ENCODE assay signal across 8 cellular contexts in the genomic region with DNA sequence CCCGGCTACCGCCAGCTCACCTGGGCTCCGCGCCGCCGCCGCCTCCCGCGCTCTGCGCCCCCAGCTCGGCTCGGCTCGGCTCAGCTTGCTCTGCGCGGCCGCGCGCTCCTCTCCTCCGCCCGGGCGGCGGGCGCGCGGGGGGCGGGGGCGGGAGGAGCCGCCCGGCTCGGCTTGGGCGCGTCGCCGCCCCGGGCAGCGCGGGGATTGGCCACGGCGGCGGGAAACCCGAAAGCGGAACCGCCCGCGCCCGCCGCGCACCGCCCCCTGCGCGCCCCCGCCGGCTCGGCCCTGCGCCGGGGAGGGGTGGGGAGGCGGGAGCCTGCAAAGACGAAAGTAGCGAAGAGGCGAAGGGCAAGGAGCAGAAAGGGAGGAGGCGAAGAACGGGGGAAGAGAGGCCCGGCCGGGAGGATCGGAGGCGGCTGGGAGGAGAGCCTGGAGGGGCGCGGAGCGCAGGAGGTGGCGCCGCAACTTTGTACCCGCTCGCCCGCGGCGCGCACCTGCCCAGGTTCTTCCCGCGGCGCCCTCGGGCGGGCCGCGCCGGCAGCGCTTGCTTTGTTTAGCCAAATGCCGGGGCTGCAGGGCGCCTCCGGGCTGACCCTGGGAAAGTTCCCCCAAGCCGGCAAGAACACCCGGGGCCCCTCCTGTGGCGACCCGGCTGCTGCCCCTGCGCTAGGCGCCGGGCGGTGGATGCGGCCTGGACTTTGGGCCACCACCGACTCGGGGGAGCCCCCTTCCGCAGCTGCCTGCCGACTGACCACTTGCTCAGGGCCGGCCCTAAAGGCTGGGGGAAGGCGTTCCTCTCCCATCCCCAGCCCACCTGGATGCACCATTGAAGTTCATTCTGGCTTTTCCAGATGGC.
DNase-seq lines count a peak whose midpoint lies in the region; ATAC-seq and TF ChIP-seq lines count a peak whose summit lies in the region.

A gene (minus strand): TSS at position 92 of the 859 bp plus-strand sequence. CDS start 22,183 bp downstream, outside the sequence.

- ATAC-seq in HG03196 (IDR thresholded peaks at IDR 0.05; ENCODE audit: unreplicated experiment), result peak; percentile 66

- TF ChIP-seq POLR2A in GM18951 (IDR thresholded peaks at IDR 0.05; ENCODE audit: extremely low read depth, insufficient read depth, insufficient read length), result peak; percentile 73

- H3K27ac ChIP-seq in cingulate gyrus (ENCODE audit: low read depth, low read length) (peak within 1 kb of the TSS; percentile 69), layer of hippocampus (ENCODE audit: low read depth, low read length) (peak within 1 kb of the TSS; percentile 77)

- in situ Hi-C loops in GM18951 (cut with MboI; ENCODE audit: low sequenced_read_pairs, unreplicated experiment), result no loop called here

- no peaks in the 10 kb centered on the region for H3K27me3 ChIP-seq in layer of hippocampus (ENCODE audit: control insufficient read depth, insufficient read depth, low read length)

- peak; percentile 99 for DNase-seq in AG20443 (ENCODE audit: low spot score)
- DNase-seq in NCI-H446 (lab: John Stamatoyannopoulos, UW), result peak; percentile 25 to 88
- peak; percentile 86 to 87 for DNase-seq in activated CD4-positive, alpha-beta T cell treated with anti-CD3 and anti-CD28 coated beads for 4 hours
- DNase-seq in stimulated activated CD4-positive, alpha-beta T cell treated with anti-CD3 and anti-CD28 coated beads, Interleukin-1b, Interleukin-23, amount 100 ng/mL, for 24 hours (ENCODE audit: low read depth in 4 of 4, low spot score in 1 of 4), result peak; percentile 69 to 82 (median 74)

Comparison
In these comparisons a context has a peak if more than half of its experiments do, and no peak if none do; other contexts are left out.
1. Peak in every context shown above with its lines: DNase-seq, ATAC-seq and H3K27ac ChIP-seq.